ENCODE assay signal across 18 cellular contexts in the genomic region with DNA sequence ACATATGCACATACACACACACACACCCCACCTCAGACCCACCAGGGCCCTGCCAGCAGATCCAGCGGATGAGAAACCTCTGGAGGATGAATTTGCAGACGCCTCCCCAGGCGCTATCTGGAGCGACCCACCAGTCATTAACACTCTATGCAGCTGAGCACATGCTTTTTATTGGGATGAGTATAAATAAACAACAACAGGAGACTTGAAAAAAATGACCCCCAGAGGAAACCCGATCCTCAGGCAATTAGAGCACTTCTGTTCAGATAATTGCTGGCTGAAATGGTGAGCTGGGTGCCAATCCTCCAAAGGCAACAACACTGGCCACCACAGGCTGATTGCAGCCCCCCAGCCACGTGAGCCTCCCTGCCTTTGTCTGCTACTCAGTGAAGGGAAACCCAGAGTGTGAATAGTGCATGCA.
DNase-seq lines count a peak whose midpoint lies in the region; ATAC-seq lines count a peak whose summit lies in the region.
"Had no signal": no experiment of that assay in that cellular context is flagged by ENCODE, and none has a peak within 500 bp of the region (broad histone marks: within the 10 kb centered on the region; RNA-seq: fewer than 3 reads in every experiment).

No MANE protein-coding gene starts in this region.

- ATAC-seq in GM21381 (IDR thresholded peaks at IDR 0.05; ENCODE audit: unreplicated experiment): no peak
- no peak for ATAC-seq in GM19455 (IDR thresholded peaks at IDR 0.05; ENCODE audit: unreplicated experiment)
- no peak for ATAC-seq in GM18517 (IDR thresholded peaks at IDR 0.05; ENCODE audit: unreplicated experiment)
- ATAC-seq: GM23338 had no signal

- peak; percentile 1 for DNase-seq in ELF-1 (ENCODE audit: low read depth, low spot score)
- DNase-seq in NCI-H1417 (lab: John Stamatoyannopoulos, UW): peak in 2 of 3 experiments; percentile 52 to 88
- DNase-seq in NCI-H2227 treated with DMSO at 0.1 percent for 48 hours (lab: John Stamatoyannopoulos, UW): peak; percentile 69
- DNase-seq in SW480 (ENCODE audit: low spot score): peak; percentile 9
- no peak for DNase-seq in NCI-H1694 (lab: John Stamatoyannopoulos, UW)
- DNase-seq: COR-L47, DMS 273 treated with DMSO at 0.1 percent for 48 hours, DND-41, MM.1S, NCI-H1092 treated with DMSO at 0.1 percent for 48 hours, NCI-H1930, NCI-H774, Peyer's patch, T-helper 2 cell had no signal
